In the genomic region with DNA sequence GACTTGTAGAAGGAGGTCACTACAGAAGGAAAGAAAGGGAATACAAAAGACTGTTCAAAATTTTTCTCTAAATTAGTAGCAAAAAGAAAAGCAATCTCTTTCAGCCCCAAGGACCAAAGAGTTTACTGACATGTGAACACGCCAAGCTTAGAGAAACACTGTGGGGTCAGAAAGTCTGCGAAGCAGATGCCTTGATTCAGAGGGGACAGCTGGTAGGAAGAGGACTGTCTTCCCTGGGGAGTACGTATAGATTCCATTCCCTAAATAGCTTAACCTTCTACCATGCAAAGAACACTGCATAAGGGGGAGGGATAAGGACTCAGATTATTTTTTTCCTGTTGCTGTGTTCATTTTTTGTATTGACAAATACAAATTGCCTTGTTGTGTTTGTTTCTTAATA, we compare ENCODE assay signal across 16 cellular contexts.
"Had no signal": no experiment of that assay in that cellular context is flagged by ENCODE, and none has a peak within 500 bp of the region (broad histone marks: within the 10 kb centered on the region; RNA-seq: fewer than 3 reads in every experiment).

No MANE protein-coding gene starts in this region.

- ATAC-seq: activated T-cell treated with anti-CD3 and anti-CD28 coated beads, Interleukin-2, amount 50 U/mL, for 72 hours; left colon; pancreas had no signal

- H3K27ac ChIP-seq: breast epithelium, esophagus squamous epithelium, pancreas, skin epidermis had no signal

- H3K9me3 ChIP-seq: breast epithelium, esophagus squamous epithelium, pancreas had no signal

- H3K4me1 ChIP-seq: breast epithelium, pancreas had no signal

- DNase-seq: activated CD4-positive, alpha-beta memory T cell treated with anti-CD3 and anti-CD28 coated beads, Interleukin-2, amount 10 ng/mL, durations not matched to agents 7 days and 5 days; activated CD8-positive, alpha-beta memory T cell treated with anti-CD3 and anti-CD28 coated beads, Interleukin-2, amount 50 U/mL, for 4 hours; activated gamma-delta T cell treated with Interleukin-2 at 50 U/mL for 16 hours; activated naive CD8-positive, alpha-beta T cell treated with anti-CD3 and anti-CD28 coated beads, Interleukin-2, amount 10 ng/mL, durations not matched to agents 7 days and 5 days; activated T-cell treated with anti-CD3 and anti-CD28 coated beads, Interleukin-2, amount 50 U/mL, for 72 hours; aorta; esophagus squamous epithelium; foreskin fibroblast; head of caudate nucleus; left colon; mammary epithelial cell; pancreas; retina; T-helper 9 cell had no signal

- H3K4me3 ChIP-seq: breast epithelium, esophagus squamous epithelium, pancreas, skin epidermis had no signal

- H3K36me3 ChIP-seq: breast epithelium, esophagus squamous epithelium, pancreas had no signal

- H3K27me3 ChIP-seq: breast epithelium, esophagus squamous epithelium, pancreas had no signal
